ENCODE assay signal across 13 cellular contexts in the genomic region with DNA sequence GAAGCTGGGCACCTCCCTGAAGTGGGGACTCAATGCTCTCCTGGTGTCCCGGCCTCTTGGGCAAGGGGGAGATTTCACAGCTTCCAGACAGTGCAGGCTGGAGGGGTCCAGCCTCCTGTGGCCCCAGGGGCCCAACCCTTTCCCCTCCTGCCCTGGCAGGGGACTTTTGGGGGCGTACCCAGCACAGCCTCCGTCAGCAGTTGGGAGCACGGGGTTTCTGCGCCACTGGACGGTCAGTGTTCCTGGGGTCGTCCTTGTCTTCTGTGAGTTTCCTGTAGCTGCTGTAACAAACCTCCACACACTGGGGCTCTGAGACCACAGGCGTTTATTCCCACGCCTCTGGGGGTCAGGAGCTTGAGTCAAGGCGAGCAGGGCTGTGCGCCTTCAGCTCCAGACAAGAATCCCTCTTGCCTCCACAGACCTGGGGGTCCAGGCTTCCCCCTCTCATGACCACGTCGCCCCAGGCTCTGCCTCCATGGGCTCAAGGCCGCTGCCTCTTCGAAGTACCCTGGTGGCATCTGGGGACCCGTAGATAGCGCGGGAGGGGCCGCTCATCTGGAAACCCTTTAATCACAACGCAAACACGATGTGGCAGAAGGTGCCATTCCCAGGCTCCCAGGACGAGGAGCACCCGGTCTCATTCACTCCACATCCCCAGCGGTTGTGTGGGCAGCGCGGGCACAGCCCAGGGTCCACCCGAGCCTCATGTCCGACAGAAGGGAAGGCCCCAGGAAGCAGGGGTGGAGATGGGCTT. TPM values are rescaled to one million over a fixed set of nuclear protein-coding genes. Genes with fewer than 3 reads are reported as not detected.
A peak's percentile ranks its signal among the peaks of the same experiment; 100 is the strongest.
DNase-seq lines count a peak whose midpoint lies in the region; ATAC-seq and TF ChIP-seq lines count a peak whose summit lies in the region.
"Had no signal": no experiment of that assay in that cellular context is flagged by ENCODE, and none has a peak within 500 bp of the region (broad histone marks: within the 10 kb centered on the region; RNA-seq: fewer than 3 reads in every experiment).

No MANE protein-coding gene starts in this region.

- 60 to 74% methylated on average over 1 to 28 of the region's 28 CpGs for WGBS in transverse colon (ENCODE audit: low coverage in 1 of 2), 2 donors

- H3K79me2 ChIP-seq in osteoblast (ENCODE audit: insufficient read depth, low read length): peaks cover 47% of the 10 kb centered on the region

- TF ChIP-seq POLR2A in transverse colon (IDR thresholded peaks at IDR 0.05): no peak

- H3K4me3 ChIP-seq in WERI-Rb-1 (ENCODE audit: low read depth, low read length) (no peak overlapping the region), osteoblast (ENCODE audit: insufficient read depth, low read length) (no peak overlapping the region), transverse colon (no peak overlapping the region)

- H3K27me3 ChIP-seq in WERI-Rb-1 (ENCODE audit: insufficient read depth, low read depth, severe bottlenecking) (no peaks in the 10 kb centered on the region), osteoblast (ENCODE audit: insufficient read depth, low read length) (no peaks in the 10 kb centered on the region), transverse colon (no peaks in the 10 kb centered on the region)

- TF ChIP-seq CTCF in WERI-Rb-1 (IDR thresholded peaks at IDR 0.05; ENCODE audit: low read depth, low read length) (no peak), osteoblast (IDR thresholded peaks at IDR 0.05; ENCODE audit: extremely low read depth, low read depth, low read length) (no peak), transverse colon (IDR thresholded peaks at IDR 0.05) (no peak)

- H4K20me1 ChIP-seq in osteoblast (ENCODE audit: insufficient read depth, low read length): peaks cover 3% of the 10 kb centered on the region

- H3K4me1 ChIP-seq in osteoblast (ENCODE audit: insufficient read depth, low read length): peaks cover 20% of the 10 kb centered on the region
- peaks cover 47 to 81% (median 72%) of the 10 kb centered on the region in 4 donors for H3K4me1 ChIP-seq in transverse colon

- in situ Hi-C loops in transverse colon (cut with MboI; ENCODE audit: low pct_ligation_motif_present in 1 of 4, low pct_unique_long_range_greater_than_20kb in 1 of 4, low sequenced_read_pairs in 3 of 4): no loop called here

- DNase-seq in WERI-Rb-1 (no peak), epithelial cell of prostate (ENCODE audit: low read depth, low spot score) (no peak), osteoblast (ENCODE audit: insufficient read length, low spot score, missing footprints) (no peak), transverse colon (no peak), D341Med (ENCODE audit: low spot score) (no peak), cerebellum (ENCODE audit: low spot score) (no peak)
- DNase-seq: activated CD4-positive, alpha-beta T cell treated with anti-CD3 and anti-CD28 coated beads, Interleukin-2, amount 50 U/mL, for 48 hours; activated naive CD4-positive, alpha-beta T cell; MM.1S; OCI-M1; stimulated activated CD4-positive, alpha-beta T cell treated with anti-CD3 and anti-CD28 coated beads, Interleukin-2, amount 100 ng/mL, for 48 hours; stimulated activated naive CD4-positive, alpha-beta T cell treated with Interleukin-2 at 50 U/mL for 16 hours had no signal

- ATAC-seq in GM21423 (IDR thresholded peaks at IDR 0.05; ENCODE audit: unreplicated experiment): no peak

- H2AFZ ChIP-seq in osteoblast (ENCODE audit: low read length): peak overlapping the region; percentile 83

- H3K9me3 ChIP-seq in WERI-Rb-1 (ENCODE audit: severe bottlenecking) (no peaks in the 10 kb centered on the region), osteoblast (ENCODE audit: low read depth, low read length) (no peaks in the 10 kb centered on the region), transverse colon (no peaks in the 10 kb centered on the region)

- H3K4me2 ChIP-seq in osteoblast (ENCODE audit: insufficient read depth, low read length): peak overlapping the region; percentile 67

- peak overlapping the region; percentile 93 for H3K27ac ChIP-seq in WERI-Rb-1
- peak overlapping the region; percentile 50 for H3K27ac ChIP-seq in epithelial cell of prostate
- peak overlapping the region; percentile 41 for H3K27ac ChIP-seq in osteoblast (ENCODE audit: low read depth, low read length)
- peak overlapping the region; percentile 91 to 97 (median 95) for H3K27ac ChIP-seq in transverse colon

- intact Hi-C loops in transverse colon (cut with DNase I; ENCODE audit: low total_unique reads): no loop called here

- TF ChIP-seq EP300 in transverse colon (IDR thresholded peaks at IDR 0.05; ENCODE audit: low read depth): no peak

- H3K36me3 ChIP-seq in WERI-Rb-1: peaks cover 34% of the 10 kb centered on the region
- no peaks in the 10 kb centered on the region for H3K36me3 ChIP-seq in osteoblast (ENCODE audit: insufficient read depth, low read length)
- H3K36me3 ChIP-seq in transverse colon: peaks cover 0 to 6% (median under 1%) of the 10 kb centered on the region in 4 donors

RNA-seq across cellular contexts. Expression of a gene that starts 14.0 kb away (rescaled TPM):
- total RNA-seq in osteoblast (15.3 and 18.5 TPM in 2 replicates), transverse colon (100 to 1,000 TPM in 1 of 4 donors, 10 to 100 TPM in 3; 45.9 to 129 (median 61.2) TPM), cerebellum (4.7 TPM)

Comparison
In these comparisons a context has a peak if more than half of its experiments do, and no peak if none do; other contexts are left out.
1. H3K27ac ChIP-seq: peak in every context shown above with its lines; median percentile 95 in transverse colon; 93 in WERI-Rb-1; 50 in epithelial cell of prostate; 41 in osteoblast.